20 cellular contexts compared by ENCODE assay signal in the genomic region with DNA sequence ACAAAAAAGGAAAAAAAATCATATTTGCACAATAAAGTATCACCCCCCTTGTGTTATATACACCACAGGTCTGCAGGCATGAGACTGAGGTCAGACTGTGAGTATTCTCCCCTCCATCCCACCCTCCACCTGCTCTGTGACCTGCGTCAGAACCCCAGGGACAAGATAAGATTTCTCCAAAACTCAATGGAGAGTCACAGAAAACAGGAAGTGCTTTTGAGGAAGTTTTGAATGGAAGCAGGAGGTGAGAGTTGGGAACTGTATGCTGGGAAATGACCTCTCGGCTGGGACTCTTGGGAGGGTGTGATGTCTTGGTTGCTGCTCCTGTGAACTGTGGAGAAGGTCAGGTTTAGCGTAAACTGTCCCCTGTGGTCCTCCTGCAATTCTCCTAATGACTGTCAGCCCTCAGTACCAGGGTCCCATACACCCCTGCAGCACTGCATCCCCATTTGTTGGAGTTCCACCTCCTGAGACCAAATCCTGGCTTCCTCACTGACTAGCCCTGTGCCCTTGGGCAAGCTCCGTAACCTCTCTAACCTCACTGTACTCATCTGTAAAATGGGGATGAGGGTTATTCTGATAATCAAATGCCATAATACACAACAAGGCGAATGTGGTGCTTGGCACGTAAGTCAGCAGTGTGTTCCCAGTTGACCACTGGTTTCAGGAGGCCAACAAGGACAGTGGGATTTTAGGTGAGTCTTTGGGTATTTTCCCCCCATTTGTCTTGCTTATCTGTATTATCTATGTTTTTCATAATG. TPM values are rescaled to one million over a fixed set of nuclear protein-coding genes. Genes with fewer than 3 reads are reported as not detected.
A peak's percentile ranks its signal among the peaks of the same experiment; 100 is the strongest.
DNase-seq lines count a peak whose midpoint lies in the region; ATAC-seq, FAIRE-seq and TF ChIP-seq lines count a peak whose summit lies in the region.
"Had no signal": no experiment of that assay in that cellular context is flagged by ENCODE, and none has a peak within 500 bp of the region (broad histone marks: within the 10 kb centered on the region; RNA-seq: fewer than 3 reads in every experiment).

No MANE protein-coding gene starts in this region.

- no peak for TF ChIP-seq CTCF in HEK293 (tag by site-specific recombination; IDR thresholded peaks at IDR 0.05)
- TF ChIP-seq CTCF in K562 (IDR thresholded peaks at IDR 0.05 in 2 of 3, conservative IDR thresholded peaks at IDR 0.05 in 1 of 3; ENCODE audit: insufficient read depth in 2 of 3, low read depth in 1 of 3, low read length in 3 of 3), result no peak

- no peak overlapping the region for H3K9ac ChIP-seq in K562 (ENCODE audit: insufficient read depth in 1 of 2, low read depth in 2 of 2, low read length in 2 of 2)

- TF ChIP-seq RAD21 in K562 (CRISPR knock-in tag; conservative IDR thresholded peaks at IDR 0.05 in 1 of 2, IDR thresholded peaks at IDR 0.05 in 1 of 2), result no peak

- H3K36me3 ChIP-seq in HEK293 (ENCODE audit: control insufficient read depth in 2 of 2, insufficient read depth in 1 of 2, low read length in 2 of 2) (no peaks in the 10 kb centered on the region), K562 (ENCODE audit: control insufficient read depth, insufficient read depth, low read length) (no peaks in the 10 kb centered on the region)
- H3K36me3 ChIP-seq: HAP-1 had no signal

- H3K79me2 ChIP-seq in K562 (ENCODE audit: control insufficient read depth, insufficient read depth, low read length), result no peaks in the 10 kb centered on the region

- no peak overlapping the region for H3K4me2 ChIP-seq in K562 (ENCODE audit: insufficient read depth, low read length)

- H3K4me1 ChIP-seq in HEK293 (ENCODE audit: control insufficient read depth, insufficient read depth, low read length), result no peaks in the 10 kb centered on the region
- H3K4me1 ChIP-seq in K562 (replicated peaks in 1 of 2; ENCODE audit: control insufficient read depth in 2 of 2, insufficient read depth in 2 of 2, low read length in 2 of 2), result peaks cover 2 to 26% of the 10 kb centered on the region in 2 experiments; a peak in 3 of 5 replicates

- no TSS peak for BruUV-seq in K562 (replicated peaks; lab: Mats Ljungman, UMichigan)

- H4K20me1 ChIP-seq in K562 (replicated peaks; ENCODE audit: control insufficient read depth, insufficient read depth, low read length), result no peaks in the 10 kb centered on the region

- H3K27ac ChIP-seq in HEK293 (ENCODE audit: extremely low read depth, low read depth, low read length) (no peak overlapping the region), K562 (ENCODE audit: extremely low read depth, low read depth, low read length) (no peak overlapping the region)
- H3K27ac ChIP-seq: RWPE1, SK-N-MC had no signal

- H3K9me1 ChIP-seq in K562 (ENCODE audit: control insufficient read depth, insufficient read depth, low read length), result no peaks in the 10 kb centered on the region

- no peak for TF ChIP-seq POLR2A in K562 (conservative IDR thresholded peaks at IDR 0.05)
- TF ChIP-seq POLR2A in H54 (IDR thresholded peaks at IDR 0.05; ENCODE audit: low read depth, low read length), result no peak

- H3K4me3 ChIP-seq in HEK293 (ENCODE audit: low read depth, low read length), result no peak overlapping the region
- H3K4me3 ChIP-seq in K562, result no peak overlapping the region
- H3K4me3 ChIP-seq: HAP-1, SK-N-MC had no signal

- no peak for ATAC-seq in K562
- ATAC-seq in left lobe of liver, result peak; percentile 50
- ATAC-seq in HG03378 (IDR thresholded peaks at IDR 0.05; ENCODE audit: unreplicated experiment), result no peak
- no peak for ATAC-seq in sciatic nerve
- ATAC-seq in GM19324 (IDR thresholded peaks at IDR 0.05; ENCODE audit: low FRiP score, unreplicated experiment), result no peak
- ATAC-seq: Panc1 had no signal

- CTCF ChIA-PET in HEK293 (lab: Yijun Ruan, JAX), result no interaction called here
- CTCF ChIA-PET in K562 (lab: Yijun Ruan, JAX; ENCODE audit: low intra/inter-chr PET ratio), result no interaction called here

- DNase-seq in K562 (ENCODE audit: extremely low read depth in 1 of 4, low spot score in 3 of 4) (no peak), left lobe of liver (ENCODE audit: low spot score) (no peak), mesenteric fat pad (ENCODE audit: low spot score) (peak; percentile 9), H54 (ENCODE audit: insufficient read length, low spot score) (no peak), sciatic nerve (ENCODE audit: low spot score) (no peak)
- DNase-seq: CD4-positive, CD25-positive, alpha-beta regulatory T cell; DMS153; NCI-H2029; NCI-H446; NCI-H524 treated with DMSO at 0.1 percent for 48 hours; SHP77 treated with DMSO at 0.1 percent for 48 hours; SW 1271 had no signal

- 49% methylated on average over 3 of the region's 6 CpGs for WGBS in K562 (ENCODE audit: insufficient coverage, low coverage, missing lambda C conversion rate)

- no peaks in the 10 kb centered on the region for H3K27me3 ChIP-seq in K562 (ENCODE audit: control insufficient read depth in 2 of 2, insufficient read depth in 2 of 2, low read length in 2 of 2)

- POLR2A ChIA-PET in HEK293 (lab: Yijun Ruan, JAX) (no interaction called here), K562 (lab: Yijun Ruan, JAX) (no interaction called here)

- no peak overlapping the region for H2AFZ ChIP-seq in K562 (ENCODE audit: low read depth, low read length)

- intact Hi-C loops in K562 (cut with micrococcal nuclease) (no loop called here), sciatic nerve (cut with DNase I) (no loop called here)

- no peaks in the 10 kb centered on the region for H3K9me3 ChIP-seq in HEK293 (ENCODE audit: control insufficient read depth, insufficient read depth, low read depth, low read length)
- H3K9me3 ChIP-seq in K562 (replicated peaks; ENCODE audit: control insufficient read depth, insufficient read depth, low read depth, low read length), result no peaks in the 10 kb centered on the region
- H3K9me3 ChIP-seq: HAP-1 had no signal

- in situ Hi-C loops in K562 (cut with MboI), result no loop called here

- FAIRE-seq in K562 (lab: Jason Lieb, UNC), result peak; percentile 6
- no peak for FAIRE-seq in H54 (lab: Jason Lieb, UNC)
- FAIRE-seq: GM18507 had no signal

- TF ChIP-seq EP300 in K562 (IDR thresholded peaks at IDR 0.05; ENCODE audit: low read length), result no peak

TF ChIP-seq in HEK293, 187 proteins besides CTCF, POLR2A, EP300 and RAD21:
- TF ChIP-seq MZF1 (tag by site-specific recombination; IDR thresholded peaks at IDR 0.05; ENCODE audit: borderline replicate concordance), result peak; percentile 15; the same call in 1 of the 2 replicates
- TF ChIP-seq ZBTB7A (tag by site-specific recombination; IDR thresholded peaks at IDR 0.05; ENCODE audit: low read depth), result no peak

TF ChIP-seq in K562, 482 proteins besides CTCF, POLR2A, EP300 and RAD21 (continues in another document):
- TF ChIP-seq NRF1 (conservative IDR thresholded peaks at IDR 0.05 in 1 of 2, IDR thresholded peaks at IDR 0.05 in 1 of 2) (0 out of 4 replicates have a peak, but pooled peaks of 1 of the 2 experiments have one; percentile 44), SPI1 (IDR thresholded peaks at IDR 0.05; ENCODE audit: borderline replicate concordance, low read depth, low read length) (peak; percentile 99), CCNT2 (IDR thresholded peaks at IDR 0.05; ENCODE audit: borderline replicate concordance, extremely low read depth, insufficient read length, low read depth, low read length) (peak; percentile 16), SMARCE1 (IDR thresholded peaks at IDR 0.05) (peak; percentile 39; the same call in 1 of the 2 replicates), ADNP (tag; IDR thresholded peaks at IDR 0.05) (peak; percentile 49; the same call in 1 of the 2 replicates), BCOR (IDR thresholded peaks at IDR 0.05) (peak; percentile 62), RBM25 (IDR thresholded peaks at IDR 0.05; ENCODE audit: low read depth, low read length, severe bottlenecking) (peak; percentile 83), ESRRA (IDR thresholded peaks at IDR 0.05; ENCODE audit: borderline replicate concordance, low read depth) (peak; percentile 57), GABPB2 (CRISPR knock-in tag; conservative IDR thresholded peaks at IDR 0.05) (no peak), CREM (IDR thresholded peaks at IDR 0.05; ENCODE audit: low read depth) (0 out of 2 replicates have a peak, but pooled peaks have one; percentile 14), ZNF24 (IDR thresholded peaks at IDR 0.05) (no peak), NR2C1 (IDR thresholded peaks at IDR 0.05) (no peak), NR2C1 (tag; IDR thresholded peaks at IDR 0.05) (peak; percentile 68), STAT5B (CRISPR knock-in tag; IDR thresholded peaks at IDR 0.05) (no peak)
- TF ChIP-seq, protein P1, sequence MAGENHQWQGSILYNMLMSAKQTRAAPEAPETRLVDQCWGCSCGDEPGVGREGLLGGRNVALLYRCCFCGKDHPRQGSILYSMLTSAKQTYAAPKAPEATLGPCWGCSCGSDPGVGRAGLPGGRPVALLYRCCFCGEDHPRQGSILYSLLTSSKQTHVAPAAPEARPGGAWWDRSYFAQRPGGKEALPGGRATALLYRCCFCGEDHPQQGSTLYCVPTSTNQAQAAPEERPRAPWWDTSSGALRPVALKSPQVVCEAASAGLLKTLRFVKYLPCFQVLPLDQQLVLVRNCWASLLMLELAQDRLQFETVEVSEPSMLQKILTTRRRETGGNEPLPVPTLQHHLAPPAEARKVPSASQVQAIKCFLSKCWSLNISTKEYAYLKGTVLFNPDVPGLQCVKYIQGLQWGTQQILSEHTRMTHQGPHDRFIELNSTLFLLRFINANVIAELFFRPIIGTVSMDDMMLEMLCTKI (IDR thresholded peaks at IDR 0.05; ENCODE audit: partially characterized antibody), result no peak

RNA-seq across cellular contexts. Expression of a gene that starts 6.9 kb away (rescaled TPM):
- total RNA-seq in K562 (2011; cell fraction: chromatin; rRNA removed; ENCODE audit: low replicate concordance), result 106 and 129 TPM in 2 replicates
- 121 and 124 TPM in 2 replicates for total RNA-seq in K562 (2011; cell fraction: nucleolus; rRNA removed)
- total RNA-seq in K562 (2011; cell fraction: nucleoplasm; rRNA removed), result 126 and 169 TPM in 2 replicates
- total RNA-seq in K562 (2014; rRNA removed) (81.5 and 97.6 TPM in 2 replicates), K562 (2014; rRNA removed; fragmentation: Illumina TruSeq; extraction: Trizol) (93.7 and 105 TPM in 2 replicates), K562 (2015; rRNA removed; fragmentation: Illumina TruSeq; extraction: Trizol) (73.7 and 78.3 TPM in 2 replicates), K562 (2021) (65.7 and 76.4 TPM in 2 replicates), left lobe of liver (152 TPM), mesenteric fat pad (729 TPM), sciatic nerve (162 TPM)
- polyA plus RNA-seq in K562 (2011; rRNA removed) (82.5 and 165 TPM in 2 replicates), K562 (2014; fragmentation: Illumina TruSeq; extraction: Trizol) (98.7 and 108 TPM in 2 replicates), K562 (2014; fragmentation: Nextera tagmentation; extraction: Ambion mirVana) (10 to 100 TPM; 55.9 to 61.8 TPM), K562 (2014; rRNA removed) (111 and 118 TPM in 2 replicates)
- 70.7 and 75.2 TPM in 2 replicates for polyA plus RNA-seq in K562 (2011; cell fraction: cytosol; rRNA removed)
- polyA plus RNA-seq in K562 (2011; cell fraction: nucleus; rRNA removed), result 41.8 and 42.6 TPM in 2 replicates
- polyA plus RNA-seq in K562 (2012), result 93.9 and 142 TPM in 2 replicates
- polyA minus RNA-seq in K562 (2011; rRNA and poly(A)+ RNA removed), result 62.7 and 104 TPM in 2 replicates
- polyA minus RNA-seq in K562 (2011; cell fraction: cytosol; rRNA and poly(A)+ RNA removed), result 18.7 and 35.0 TPM in 2 replicates
- 12.0 and 12.6 TPM in 2 replicates for polyA minus RNA-seq in K562 (2011; cell fraction: nucleus; rRNA and poly(A)+ RNA removed)
